ENCODE assay signal across 11 cellular contexts in the genomic region with DNA sequence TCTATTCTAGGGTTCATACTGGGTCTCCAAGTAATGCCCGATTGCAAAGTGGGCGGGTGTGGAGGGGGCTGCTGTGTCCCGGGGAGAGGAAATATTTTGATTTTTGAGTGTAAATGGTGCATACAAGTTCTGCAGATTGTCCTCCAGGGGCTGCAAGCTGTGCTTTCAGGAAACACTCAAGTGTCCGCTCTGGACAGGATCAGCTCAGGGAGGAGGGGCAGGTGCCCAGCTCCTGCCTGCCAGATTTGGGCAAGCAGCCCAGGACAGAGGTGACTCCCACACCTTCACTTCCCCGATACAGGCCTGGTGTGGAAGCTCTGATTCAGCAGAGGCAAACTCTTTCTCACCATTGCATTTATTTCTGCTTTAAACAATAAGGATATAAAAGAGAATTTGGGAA.
DNase-seq lines count a peak whose midpoint lies in the region; ATAC-seq and TF ChIP-seq lines count a peak whose summit lies in the region.
"Had no signal": no experiment of that assay in that cellular context is flagged by ENCODE, and none has a peak within 500 bp of the region (broad histone marks: within the 10 kb centered on the region; RNA-seq: fewer than 3 reads in every experiment).

No MANE protein-coding gene starts in this region.

- H3K9me3 ChIP-seq in skeletal muscle tissue (ENCODE audit: control insufficient read depth in 3 of 3, low read length in 3 of 3), result no peaks in the 10 kb centered on the region

- ATAC-seq in GM19328 (IDR thresholded peaks at IDR 0.05; ENCODE audit: unreplicated experiment), result no peak
- ATAC-seq: activated naive CD8-positive, alpha-beta T cell treated with anti-CD3 and anti-CD28 coated beads, Interleukin-2, amount 50 U/mL, for 24 hours had no signal

- H3K4me3 ChIP-seq in choroid plexus epithelial cell (ENCODE audit: low read depth, low read length), result no peak overlapping the region
- no peak overlapping the region for H3K4me3 ChIP-seq in skeletal muscle tissue (ENCODE audit: low read length in 3 of 3)
- H3K4me3 ChIP-seq: skin epidermis had no signal

- in situ Hi-C loops in ACHN (cut with HindIII; ENCODE audit: low pct_ligation_motif_present, low pct_unique_long_range_greater_than_20kb, low sequenced_read_pairs), result no loop called here

- TF ChIP-seq CTCF in choroid plexus epithelial cell (conservative IDR thresholded peaks at IDR 0.05; ENCODE audit: low read depth, low read length), result no peak

- H3K4me1 ChIP-seq in skeletal muscle tissue (ENCODE audit: control insufficient read depth in 3 of 3, insufficient read depth in 3 of 3, low read length in 3 of 3), result peaks cover 11 to 28% (median 27%) of the 10 kb centered on the region in 3 donors

- H3K27ac ChIP-seq in skeletal muscle tissue (ENCODE audit: low read depth, low read length), result peak overlapping the region; percentile 48

- peaks cover 0 to 5% (median 3%) of the 10 kb centered on the region in 3 donors for H3K27me3 ChIP-seq in skeletal muscle tissue (ENCODE audit: control insufficient read depth in 3 of 3, insufficient read depth in 3 of 3, low read length in 3 of 3)

- DNase-seq in DMS79 treated with DMSO at 0.1 percent for 48 hours (lab: John Stamatoyannopoulos, UW), result peak; percentile 9
- peak; percentile 14 for DNase-seq in choroid plexus epithelial cell (ENCODE audit: low read depth)
- DNase-seq in kidney glomerular epithelial cell (lab: John Stamatoyannopoulos, UW), result peak; percentile 72
- DNase-seq in NK-92 (lab: John Stamatoyannopoulos, UW; ENCODE audit: unreplicated experiment), result no peak
- DNase-seq in stimulated activated CD8-positive, alpha-beta memory T cell treated with anti-CD3 and anti-CD28 coated beads, Interleukin-4, amount 100 ng/mL, for 48 hours, result no peak
- no peak for DNase-seq in ACHN
- DNase-seq: activated naive CD8-positive, alpha-beta T cell treated with anti-CD3 and anti-CD28 coated beads, Interleukin-2, amount 50 U/mL, for 24 hours; effector CD8-positive, alpha-beta T cell had no signal

- H3K9ac ChIP-seq in skeletal muscle tissue (ENCODE audit: low read depth in 1 of 3, low read length in 3 of 3), result no peak overlapping the region

- H3K36me3 ChIP-seq in skeletal muscle tissue (ENCODE audit: control insufficient read depth in 3 of 3, insufficient read depth in 3 of 3, low read length in 3 of 3), result no peaks in the 10 kb centered on the region

Comparison
In these comparisons a context has a peak if more than half of its experiments do, and no peak if none do; other contexts are left out.
1. DNase-seq: peak in DMS79 treated with DMSO at 0.1 percent for 48 hours (single experiment), choroid plexus epithelial cell (single experiment) and kidney glomerular epithelial cell (single experiment); none in NK-92 (single experiment), stimulated activated CD8-positive, alpha-beta memory T cell treated with anti-CD3 and anti-CD28 coated beads, Interleukin-4, amount 100 ng/mL, for 48 hours (single experiment) and ACHN (single experiment).